ENCODE assay signal across 22 cellular contexts in the genomic region with DNA sequence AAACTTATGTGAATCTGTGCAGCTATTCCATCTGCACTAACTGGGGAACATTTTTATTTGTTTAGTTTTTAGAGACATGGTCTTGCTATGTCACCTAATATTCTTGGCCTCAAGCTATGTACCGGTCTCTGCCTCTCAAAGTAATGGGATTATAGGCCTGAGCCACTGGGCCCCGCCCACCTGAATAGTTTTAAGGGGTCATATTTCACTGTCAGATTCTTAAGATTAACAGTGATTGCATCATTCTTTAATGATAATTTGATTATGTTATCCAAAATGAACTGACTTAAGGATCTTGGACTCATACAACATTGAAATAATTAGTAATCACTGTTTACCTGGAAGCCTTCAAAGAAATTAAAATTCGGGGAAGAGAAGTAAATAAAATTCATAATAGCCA. TPM values are rescaled to one million over a fixed set of nuclear protein-coding genes. Genes with fewer than 3 reads are reported as not detected.
DNase-seq lines count a peak whose midpoint lies in the region; ATAC-seq and TF ChIP-seq lines count a peak whose summit lies in the region.
"Had no signal": no experiment of that assay in that cellular context is flagged by ENCODE, and none has a peak within 500 bp of the region (broad histone marks: within the 10 kb centered on the region; RNA-seq: fewer than 3 reads in every experiment).

No MANE protein-coding gene starts in this region.

- H3K36me3 ChIP-seq in WERI-Rb-1 (no peaks in the 10 kb centered on the region), hepatocyte (replicated peaks; ENCODE audit: insufficient read depth, low read depth) (no peaks in the 10 kb centered on the region)
- H3K36me3 ChIP-seq: breast epithelium had no signal

- TF ChIP-seq CTCF in WERI-Rb-1 (IDR thresholded peaks at IDR 0.05; ENCODE audit: low read depth, low read length) (no peak), hepatocyte (IDR thresholded peaks at IDR 0.05; ENCODE audit: poor library complexity) (no peak)

- H3K79me2 ChIP-seq in hepatocyte: no peaks in the 10 kb centered on the region
- H3K79me2 ChIP-seq: parathyroid adenoma had no signal

- H3K9me3 ChIP-seq in WERI-Rb-1 (ENCODE audit: severe bottlenecking): no peaks in the 10 kb centered on the region
- H3K9me3 ChIP-seq in hepatocyte (ENCODE audit: low read depth): no peaks in the 10 kb centered on the region
- H3K9me3 ChIP-seq: breast epithelium had no signal

- H3K36me3 Mint-ChIP-seq in stimulated activated memory B cell treated with anti-CD40 and anti-IgM and Interleukin-4, amounts not matched to agents 10 μg/mL and 1 μg/mL and 100 μg/mL, for 72 hours: no peaks in the 10 kb centered on the region
- H3K36me3 Mint-ChIP-seq: activated naive CD8-positive, alpha-beta T cell treated with anti-CD3 and anti-CD28 coated beads, Interleukin-2, amount 10 ng/mL, durations not matched to agents 7 days and 5 days; immature natural killer cell had no signal

- ATAC-seq in GM18502 (IDR thresholded peaks at IDR 0.05; ENCODE audit: poor library complexity, unreplicated experiment): no peak
- no peak for ATAC-seq in stimulated activated memory B cell treated with anti-CD40 and anti-IgM and Interleukin-4, amounts not matched to agents 10 μg/mL and 1 μg/mL and 100 μg/mL, for 72 hours
- no peak for ATAC-seq in HG03045 (IDR thresholded peaks at IDR 0.05; ENCODE audit: unreplicated experiment)

- H3K27ac ChIP-seq in WERI-Rb-1 (no peak overlapping the region), hepatocyte (no peak overlapping the region)
- H3K27ac ChIP-seq: breast epithelium, parathyroid adenoma, SK-N-MC had no signal

- 66% methylated on average over 3 of the region's 3 CpGs for WGBS in hepatocyte (ENCODE audit: low lambda C conversion rate, missing lambda C conversion rate)

- no peak for TF ChIP-seq RAD21 in Ishikawa (IDR thresholded peaks at IDR 0.05; ENCODE audit: low read depth)

- TF ChIP-seq EP300 in Ishikawa (IDR thresholded peaks at IDR 0.05; ENCODE audit: borderline replicate concordance): no peak

- no peaks in the 10 kb centered on the region for H3K9me3 Mint-ChIP-seq in stimulated activated memory B cell treated with anti-CD40 and anti-IgM and Interleukin-4, amounts not matched to agents 10 μg/mL and 1 μg/mL and 100 μg/mL, for 72 hours
- H3K9me3 Mint-ChIP-seq: activated naive CD8-positive, alpha-beta T cell treated with anti-CD3 and anti-CD28 coated beads, Interleukin-2, amount 10 ng/mL, durations not matched to agents 7 days and 5 days; immature natural killer cell had no signal

- no peak overlapping the region for H3K4me3 Mint-ChIP-seq in stimulated activated memory B cell treated with anti-CD40 and anti-IgM and Interleukin-4, amounts not matched to agents 10 μg/mL and 1 μg/mL and 100 μg/mL, for 72 hours
- H3K4me3 Mint-ChIP-seq: activated naive CD8-positive, alpha-beta T cell treated with anti-CD3 and anti-CD28 coated beads, Interleukin-2, amount 10 ng/mL, durations not matched to agents 7 days and 5 days; immature natural killer cell had no signal

- peaks cover 8% of the 10 kb centered on the region for H3K4me1 ChIP-seq in hepatocyte (ENCODE audit: insufficient read depth)
- H3K4me1 ChIP-seq: breast epithelium, parathyroid adenoma had no signal

- H3K4me3 ChIP-seq in WERI-Rb-1 (ENCODE audit: low read depth, low read length): no peak overlapping the region
- H3K4me3 ChIP-seq in hepatocyte: no peak overlapping the region
- H3K4me3 ChIP-seq: breast epithelium, lung, SK-N-MC had no signal

- peaks cover 21% of the 10 kb centered on the region for H3K27me3 Mint-ChIP-seq in stimulated activated memory B cell treated with anti-CD40 and anti-IgM and Interleukin-4, amounts not matched to agents 10 μg/mL and 1 μg/mL and 100 μg/mL, for 72 hours

- H3K27ac Mint-ChIP-seq in stimulated activated memory B cell treated with anti-CD40 and anti-IgM and Interleukin-4, amounts not matched to agents 10 μg/mL and 1 μg/mL and 100 μg/mL, for 72 hours: no peak overlapping the region
- H3K27ac Mint-ChIP-seq: activated naive CD8-positive, alpha-beta T cell treated with anti-CD3 and anti-CD28 coated beads, Interleukin-2, amount 10 ng/mL, durations not matched to agents 7 days and 5 days; immature natural killer cell had no signal

- no peaks in the 10 kb centered on the region for H4K20me1 ChIP-seq in hepatocyte (ENCODE audit: insufficient read depth, poor library complexity, severe bottlenecking)

- H3K27me3 ChIP-seq in WERI-Rb-1 (ENCODE audit: insufficient read depth, low read depth, severe bottlenecking) (no peaks in the 10 kb centered on the region), hepatocyte (no peaks in the 10 kb centered on the region)
- H3K27me3 ChIP-seq: breast epithelium had no signal

- H3K4me2 ChIP-seq in hepatocyte: peak overlapping the region; percentile 8

- H3K9me2 ChIP-seq in hepatocyte (replicated peaks; ENCODE audit: insufficient read depth): no peaks in the 10 kb centered on the region

- DNase-seq in EL (peak; percentile 41), WERI-Rb-1 (peak; percentile 73), hepatocyte (ENCODE audit: low spot score) (no peak), kidney glomerular epithelial cell (lab: John Stamatoyannopoulos, UW) (no peak)
- DNase-seq: activated CD4-positive, CD25-positive, alpha-beta regulatory T cell treated with anti-CD3 and anti-CD28 coated beads, Interleukin-2, amount 50 U/mL, for 72 hours; activated naive CD8-positive, alpha-beta T cell treated with anti-CD3 and anti-CD28 coated beads, Interleukin-2, amount 10 ng/mL, durations not matched to agents 7 days and 5 days; dermis blood vessel endothelial cell; immature natural killer cell; MM.1S; stimulated activated CD4-positive, alpha-beta T cell treated with anti-CD3 and anti-CD28 coated beads, Interleukin-2, amount 100 ng/mL, for 24 hours; T-helper 9 cell had no signal

- H3K4me1 Mint-ChIP-seq in stimulated activated memory B cell treated with anti-CD40 and anti-IgM and Interleukin-4, amounts not matched to agents 10 μg/mL and 1 μg/mL and 100 μg/mL, for 72 hours: no peaks in the 10 kb centered on the region
- H3K4me1 Mint-ChIP-seq: activated naive CD8-positive, alpha-beta T cell treated with anti-CD3 and anti-CD28 coated beads, Interleukin-2, amount 10 ng/mL, durations not matched to agents 7 days and 5 days; immature natural killer cell had no signal

- no peak overlapping the region for H2AFZ ChIP-seq in hepatocyte
- H2AFZ ChIP-seq: parathyroid adenoma had no signal

TF ChIP-seq in Ishikawa, 13 proteins besides CTCF, POLR2A, EP300 and RAD21:
- TF ChIP-seq NFIC (IDR thresholded peaks at IDR 0.05) (no peak), REST (IDR thresholded peaks at IDR 0.05; ENCODE audit: low read depth) (no peak), TAF1 (IDR thresholded peaks at IDR 0.05; ENCODE audit: low read depth) (no peak), CEBPB (IDR thresholded peaks at IDR 0.05) (peak; percentile 69; the same call in 1 of the 2 replicates), TCF12 (IDR thresholded peaks at IDR 0.05; ENCODE audit: low read depth) (no peak), TEAD4 (IDR thresholded peaks at IDR 0.05) (no peak)

RNA-seq across cellular contexts. Expression of gene KLF18, which starts 12.6 kb away (rescaled TPM):
- not detected in 2 replicates for total RNA-seq in hepatocyte
- polyA plus RNA-seq in hepatocyte: not detected in 2 replicates
- total RNA-seq: activated naive CD8-positive, alpha-beta T cell treated with anti-CD3 and anti-CD28 coated beads, Interleukin-2, amount 10 ng/mL, durations not matched to agents 7 days and 5 days; breast epithelium; dermis blood vessel endothelial cell; epithelial cell of proximal tubule; glomerular endothelial cell; lung; urinary bladder had no signal
- polyA plus RNA-seq: immature natural killer cell, lung, urinary bladder had no signal

RNA-seq across cellular contexts. Expression of gene KLF17, which starts 35.4 kb away (rescaled TPM):
- total RNA-seq in hepatocyte: 0.08 TPM in 1 of 2 replicates, not detected in the other
- polyA plus RNA-seq in hepatocyte: not detected in 2 replicates
- total RNA-seq: activated naive CD8-positive, alpha-beta T cell treated with anti-CD3 and anti-CD28 coated beads, Interleukin-2, amount 10 ng/mL, durations not matched to agents 7 days and 5 days; breast epithelium; dermis blood vessel endothelial cell; epithelial cell of proximal tubule; glomerular endothelial cell had no signal
- polyA plus RNA-seq: immature natural killer cell had no signal

RNA-seq across cellular contexts. Expression of gene DMAP1, which starts 59.2 kb away (rescaled TPM):
- total RNA-seq in hepatocyte: 28.8 and 34.4 TPM in 2 replicates
- polyA plus RNA-seq in hepatocyte: 46.7 and 61.8 TPM in 2 replicates

Comparison
In these comparisons a context has a peak if more than half of its experiments do, and no peak if none do; other contexts are left out.
1. DNase-seq: peak in EL (single experiment) and WERI-Rb-1 (single experiment); none in hepatocyte (single experiment) and kidney glomerular epithelial cell (single experiment).